Comparison of ENCODE assay signal across 29 cellular contexts in the genomic region with DNA sequence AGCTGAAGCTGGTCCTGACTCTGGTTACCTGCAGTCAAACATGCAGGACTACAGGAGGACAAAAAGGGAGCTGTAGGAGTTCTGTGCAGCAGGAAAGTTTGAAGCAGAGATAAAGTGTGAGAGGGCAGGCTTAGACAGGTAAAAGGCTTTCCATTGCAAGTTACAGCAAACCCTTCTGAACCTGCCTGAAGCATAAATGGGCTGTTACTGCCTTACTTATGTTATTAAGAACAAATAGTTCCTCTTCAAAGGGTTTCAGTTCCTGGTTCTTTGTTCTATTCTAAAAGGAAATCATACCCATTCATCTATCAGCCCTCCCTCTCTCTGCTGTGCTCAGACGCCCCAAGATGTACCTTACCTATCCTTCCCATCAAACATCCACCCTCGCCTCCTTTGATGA. TPM values are rescaled to one million over a fixed set of nuclear protein-coding genes. Genes with fewer than 3 reads are reported as not detected.
"Had no signal": no experiment of that assay in that cellular context is flagged by ENCODE, and none has a peak within 500 bp of the region (broad histone marks: within the 10 kb centered on the region; RNA-seq: fewer than 3 reads in every experiment).

No MANE protein-coding gene starts in this region.

- H3K27ac ChIP-seq: ascending aorta, gastrocnemius medialis, hepatocyte, ovary, right lobe of liver, testis, transverse colon had no signal

- H3K4me3 Mint-ChIP-seq: activated CD4-positive, alpha-beta memory T cell treated with anti-CD3 and anti-CD28 coated beads, Interleukin-2, amount 10 ng/mL, durations not matched to agents 7 days and 5 days; activated CD4-positive, alpha-beta T cell treated with anti-CD3 and anti-CD28 coated beads, Interleukin-2, amount 10 ng/mL, durations not matched to agents 7 days and 5 days; activated naive CD4-positive, alpha-beta T cell treated with anti-CD3 and anti-CD28 coated beads, Interleukin-2, amount 10 ng/mL, durations not matched to agents 7 days and 5 days; activated naive CD8-positive, alpha-beta T cell treated with anti-CD3 and anti-CD28 coated beads, Interleukin-2, amount 10 ng/mL, durations not matched to agents 7 days and 5 days; activated T-cell treated with anti-CD3 and anti-CD28 coated beads, Interleukin-2, amount 50 U/mL, for 24 hours; brain; effector memory CD8-positive, alpha-beta T cell; mesothelial cell of epicardium; nephron progenitor cell; WTC11 had no signal

- H3K79me2 ChIP-seq: hepatocyte had no signal

- H3K9me3 ChIP-seq: gastrocnemius medialis, right lobe of liver, testis had no signal

- H2AFZ ChIP-seq: hepatocyte had no signal

- H3K36me3 Mint-ChIP-seq: activated naive CD4-positive, alpha-beta T cell treated with anti-CD3 and anti-CD28 coated beads, Interleukin-2, amount 10 ng/mL, durations not matched to agents 7 days and 5 days; activated naive CD8-positive, alpha-beta T cell treated with anti-CD3 and anti-CD28 coated beads, Interleukin-2, amount 10 ng/mL, durations not matched to agents 7 days and 5 days; brain; mesothelial cell of epicardium had no signal

- H3K4me1 ChIP-seq: ascending aorta, gastrocnemius medialis, testis, transverse colon had no signal

- DNase-seq: activated CD4-positive, alpha-beta memory T cell treated with anti-CD3 and anti-CD28 coated beads, Interleukin-2, amount 10 ng/mL, durations not matched to agents 7 days and 5 days; activated CD4-positive, alpha-beta T cell treated with anti-CD3 and anti-CD28 coated beads for 1 hour; activated CD4-positive, alpha-beta T cell treated with anti-CD3 and anti-CD28 coated beads, Interleukin-2, amount 10 ng/mL, durations not matched to agents 7 days and 5 days; activated CD8-positive, alpha-beta memory T cell treated with anti-CD3 and anti-CD28 coated beads, Interleukin-2, amount 50 U/mL, for 48 hours; activated gamma-delta T cell; activated naive CD4-positive, alpha-beta T cell treated with anti-CD3 and anti-CD28 coated beads, Interleukin-2, amount 10 ng/mL, durations not matched to agents 7 days and 5 days; activated naive CD8-positive, alpha-beta T cell treated with anti-CD3 and anti-CD28 coated beads, Interleukin-2, amount 10 ng/mL, durations not matched to agents 7 days and 5 days; activated T-cell treated with anti-CD3 and anti-CD28 coated beads, Interleukin-2, amount 50 U/mL, for 24 hours; cortex of kidney; effector memory CD8-positive, alpha-beta T cell; gastrocnemius medialis; islet precursor cell; left cardiac atrium; left ventricle myocardium superior; naive B cell; nephron progenitor cell; ovary; right lobe of liver; stimulated activated CD4-positive, alpha-beta T cell treated with anti-CD3 and anti-CD28 coated beads, Interleukin-2, amount 100 ng/mL, for 48 hours; stimulated activated naive CD8-positive, alpha-beta T cell treated with anti-CD3 and anti-CD28 coated beads, Interleukin-15, Interleukin-2, amounts not matched to agents 100 U/mL and 50 U/mL, for 24 hours; testis; transverse colon had no signal

- H3K4me2 ChIP-seq: hepatocyte had no signal

- H3K4me1 Mint-ChIP-seq: activated CD4-positive, alpha-beta memory T cell treated with anti-CD3 and anti-CD28 coated beads, Interleukin-2, amount 10 ng/mL, durations not matched to agents 7 days and 5 days; activated CD4-positive, alpha-beta T cell treated with anti-CD3 and anti-CD28 coated beads, Interleukin-2, amount 10 ng/mL, durations not matched to agents 7 days and 5 days; activated naive CD4-positive, alpha-beta T cell treated with anti-CD3 and anti-CD28 coated beads, Interleukin-2, amount 10 ng/mL, durations not matched to agents 7 days and 5 days; activated naive CD8-positive, alpha-beta T cell treated with anti-CD3 and anti-CD28 coated beads, Interleukin-2, amount 10 ng/mL, durations not matched to agents 7 days and 5 days; brain; naive B cell had no signal

- H3K4me3 ChIP-seq: ascending aorta, gastrocnemius medialis, hepatocyte, ovary, right lobe of liver, testis, transverse colon had no signal

- H3K27ac Mint-ChIP-seq: activated CD4-positive, alpha-beta memory T cell treated with anti-CD3 and anti-CD28 coated beads, Interleukin-2, amount 10 ng/mL, durations not matched to agents 7 days and 5 days; activated CD4-positive, alpha-beta T cell treated with anti-CD3 and anti-CD28 coated beads, Interleukin-2, amount 10 ng/mL, durations not matched to agents 7 days and 5 days; activated naive CD4-positive, alpha-beta T cell treated with anti-CD3 and anti-CD28 coated beads, Interleukin-2, amount 10 ng/mL, durations not matched to agents 7 days and 5 days; activated naive CD8-positive, alpha-beta T cell treated with anti-CD3 and anti-CD28 coated beads, Interleukin-2, amount 10 ng/mL, durations not matched to agents 7 days and 5 days; activated T-cell treated with anti-CD3 and anti-CD28 coated beads, Interleukin-2, amount 50 U/mL, for 24 hours; brain; effector memory CD8-positive, alpha-beta T cell; mesothelial cell of epicardium; naive B cell; nephron progenitor cell; progenitor cell of endocrine pancreas; WTC11 had no signal

- ATAC-seq: effector memory CD8-positive, alpha-beta T cell; gastrocnemius medialis; left cardiac atrium; left ventricle myocardium superior; right lobe of liver; stimulated activated naive CD8-positive, alpha-beta T cell treated with anti-CD3 and anti-CD28 coated beads, Interleukin-15, Interleukin-2, amounts not matched to agents 100 U/mL and 50 U/mL, for 24 hours; WTC11 had no signal

- H3K36me3 ChIP-seq: ascending aorta, gastrocnemius medialis, ovary, right lobe of liver, transverse colon had no signal

- H3K27me3 Mint-ChIP-seq: activated CD4-positive, alpha-beta memory T cell treated with anti-CD3 and anti-CD28 coated beads, Interleukin-2, amount 10 ng/mL, durations not matched to agents 7 days and 5 days; activated CD4-positive, alpha-beta T cell treated with anti-CD3 and anti-CD28 coated beads, Interleukin-2, amount 10 ng/mL, durations not matched to agents 7 days and 5 days; activated naive CD4-positive, alpha-beta T cell treated with anti-CD3 and anti-CD28 coated beads, Interleukin-2, amount 10 ng/mL, durations not matched to agents 7 days and 5 days; activated naive CD8-positive, alpha-beta T cell treated with anti-CD3 and anti-CD28 coated beads, Interleukin-2, amount 10 ng/mL, durations not matched to agents 7 days and 5 days had no signal

- H3K27me3 ChIP-seq: ascending aorta, gastrocnemius medialis, ovary, right lobe of liver, testis, transverse colon had no signal

RNA-seq across cellular contexts. Expression of a gene that starts 52.4 kb away (rescaled TPM):
- total RNA-seq: activated CD4-positive, alpha-beta memory T cell treated with anti-CD3 and anti-CD28 coated beads, Interleukin-2, amount 10 ng/mL, durations not matched to agents 7 days and 5 days; activated CD4-positive, alpha-beta T cell treated with anti-CD3 and anti-CD28 coated beads, Interleukin-2, amount 10 ng/mL, durations not matched to agents 7 days and 5 days; activated naive CD8-positive, alpha-beta T cell treated with anti-CD3 and anti-CD28 coated beads, Interleukin-2, amount 10 ng/mL, durations not matched to agents 7 days and 5 days; ascending aorta; lung microvascular endothelial cell had no signal
